ENCODE assay signal across 24 cellular contexts in genomic region chr2:80030135-80030534, GRCh38.
A peak's percentile ranks its signal among the peaks of the same experiment; 100 is the strongest.
DNase-seq lines count a peak whose midpoint lies in the region; ATAC-seq and TF ChIP-seq lines count a peak whose summit lies in the region.
"Had no signal": no experiment of that assay in that cellular context is flagged by ENCODE, and none has a peak within 500 bp of the region (broad histone marks: within the 10 kb centered on the region; RNA-seq: fewer than 3 reads in every experiment).

No MANE protein-coding gene starts in this region.

- no peak overlapping the region for H3K4me3 Mint-ChIP-seq in natural killer cell
- H3K4me3 Mint-ChIP-seq: CD14-positive monocyte; CD8-positive, alpha-beta memory T cell had no signal

- no peaks in the 10 kb centered on the region for H3K9me3 ChIP-seq in OCI-LY3 (ENCODE audit: insufficient read depth, low read length)
- peaks cover 2% of the 10 kb centered on the region for H3K9me3 ChIP-seq in osteoblast (ENCODE audit: low read depth, low read length)
- H3K9me3 ChIP-seq: BE2C, Peyer's patch had no signal

- no peak overlapping the region for H3K27ac Mint-ChIP-seq in natural killer cell
- H3K27ac Mint-ChIP-seq: CD8-positive, alpha-beta memory T cell had no signal

- H3K36me3 Mint-ChIP-seq in natural killer cell: no peaks in the 10 kb centered on the region
- H3K36me3 Mint-ChIP-seq: CD14-positive monocyte; CD8-positive, alpha-beta memory T cell had no signal

- H3K27ac ChIP-seq in OCI-LY3 (ENCODE audit: low read length) (no peak overlapping the region), osteoblast (ENCODE audit: low read depth, low read length) (no peak overlapping the region)
- H3K27ac ChIP-seq: Peyer's patch had no signal

- H3K27me3 Mint-ChIP-seq in natural killer cell (ENCODE audit: low read depth in 2 of 2): no peaks in the 10 kb centered on the region
- H3K27me3 Mint-ChIP-seq: CD8-positive, alpha-beta memory T cell had no signal

- H3K4me3 ChIP-seq in OCI-LY3 (ENCODE audit: low read length): no peak overlapping the region
- no peak overlapping the region for H3K4me3 ChIP-seq in osteoblast (ENCODE audit: insufficient read depth, low read length)
- H3K4me3 ChIP-seq: Peyer's patch had no signal

- H3K79me2 ChIP-seq in OCI-LY3 (ENCODE audit: low read length): no peaks in the 10 kb centered on the region
- H3K79me2 ChIP-seq in osteoblast (ENCODE audit: insufficient read depth, low read length): no peaks in the 10 kb centered on the region

- peak; percentile 14 for DNase-seq in NCI-H526 treated with DMSO at 0.1 percent for 48 hours (lab: John Stamatoyannopoulos, UW)
- DNase-seq in NCI-H526 (lab: John Stamatoyannopoulos, UW): no peak
- DNase-seq in NAMALWA (ENCODE audit: low spot score): peak; percentile 1
- DNase-seq in iris pigment epithelial cell (ENCODE audit: low read depth): peak; percentile 9
- DNase-seq in osteoblast (ENCODE audit: insufficient read length, low spot score, missing footprints): no peak
- no peak for DNase-seq in germinal center (ENCODE audit: low spot score)
- DNase-seq in natural killer cell: no peak
- DNase-seq: 8988T; ACHN; BE2C; CD8-positive, alpha-beta memory T cell; DMS 273 treated with DMSO at 0.1 percent for 48 hours; DMS79; H7; KBM-7; NCI-H2029; NCI-H446; NCI-H524 treated with DMSO at 0.1 percent for 48 hours; Peyer's patch; SHP77 treated with DMSO at 0.1 percent for 48 hours; T-helper 1 cell had no signal

- H3K27me3 ChIP-seq in OCI-LY3 (ENCODE audit: low read depth, low read length) (no peaks in the 10 kb centered on the region), osteoblast (ENCODE audit: insufficient read depth, low read length) (no peaks in the 10 kb centered on the region)
- H3K27me3 ChIP-seq: BE2C, Peyer's patch had no signal

- no peaks in the 10 kb centered on the region for H3K4me1 Mint-ChIP-seq in natural killer cell
- H3K4me1 Mint-ChIP-seq: CD14-positive monocyte; CD8-positive, alpha-beta memory T cell had no signal

- H4K20me1 ChIP-seq in OCI-LY3 (ENCODE audit: insufficient read depth, low read length) (no peaks in the 10 kb centered on the region), osteoblast (ENCODE audit: insufficient read depth, low read length) (no peaks in the 10 kb centered on the region)

- no peaks in the 10 kb centered on the region for H3K36me3 ChIP-seq in OCI-LY3 (replicated peaks; ENCODE audit: low read depth, low read length)
- no peaks in the 10 kb centered on the region for H3K36me3 ChIP-seq in osteoblast (ENCODE audit: insufficient read depth, low read length)
- H3K36me3 ChIP-seq: BE2C, Peyer's patch had no signal

- no peak overlapping the region for H3K9ac ChIP-seq in OCI-LY3 (ENCODE audit: low read length)

- no peak for ATAC-seq in natural killer cell
- ATAC-seq: HepG2 had no signal

- H3K4me1 ChIP-seq in OCI-LY3 (ENCODE audit: low read length): peaks cover 3% of the 10 kb centered on the region
- no peaks in the 10 kb centered on the region for H3K4me1 ChIP-seq in osteoblast (ENCODE audit: insufficient read depth, low read length)
- H3K4me1 ChIP-seq: Peyer's patch had no signal

- peaks cover 10 to 19% of the 10 kb centered on the region in 2 donors for H3K9me3 Mint-ChIP-seq in natural killer cell

- intact Hi-C loops in natural killer cell (cut with micrococcal nuclease): no loop called here

- no peak for TF ChIP-seq CTCF in OCI-LY3 (IDR thresholded peaks at IDR 0.05; ENCODE audit: low read depth, low read length)
- TF ChIP-seq CTCF in osteoblast (IDR thresholded peaks at IDR 0.05; ENCODE audit: extremely low read depth, low read depth, low read length): no peak
- no peak for TF ChIP-seq CTCF in natural killer cell (IDR thresholded peaks at IDR 0.05)

- peak overlapping the region; percentile 4; the same call in 1 of the 2 replicates for H3K4me2 ChIP-seq in OCI-LY3 (ENCODE audit: low read length)
- H3K4me2 ChIP-seq in osteoblast (ENCODE audit: insufficient read depth, low read length): no peak overlapping the region

- H2AFZ ChIP-seq in OCI-LY3 (ENCODE audit: low read depth, low read length) (no peak overlapping the region), osteoblast (ENCODE audit: low read length) (no peak overlapping the region)

Comparison
In these comparisons a context has a peak if more than half of its experiments do, and no peak if none do; other contexts are left out.
1. DNase-seq: peak in NCI-H526 treated with DMSO at 0.1 percent for 48 hours (single experiment), NAMALWA (single experiment) and iris pigment epithelial cell (single experiment); none in NCI-H526 (0 of 2), osteoblast (single experiment), germinal center (single experiment) and natural killer cell (single experiment).